In the genomic region with DNA sequence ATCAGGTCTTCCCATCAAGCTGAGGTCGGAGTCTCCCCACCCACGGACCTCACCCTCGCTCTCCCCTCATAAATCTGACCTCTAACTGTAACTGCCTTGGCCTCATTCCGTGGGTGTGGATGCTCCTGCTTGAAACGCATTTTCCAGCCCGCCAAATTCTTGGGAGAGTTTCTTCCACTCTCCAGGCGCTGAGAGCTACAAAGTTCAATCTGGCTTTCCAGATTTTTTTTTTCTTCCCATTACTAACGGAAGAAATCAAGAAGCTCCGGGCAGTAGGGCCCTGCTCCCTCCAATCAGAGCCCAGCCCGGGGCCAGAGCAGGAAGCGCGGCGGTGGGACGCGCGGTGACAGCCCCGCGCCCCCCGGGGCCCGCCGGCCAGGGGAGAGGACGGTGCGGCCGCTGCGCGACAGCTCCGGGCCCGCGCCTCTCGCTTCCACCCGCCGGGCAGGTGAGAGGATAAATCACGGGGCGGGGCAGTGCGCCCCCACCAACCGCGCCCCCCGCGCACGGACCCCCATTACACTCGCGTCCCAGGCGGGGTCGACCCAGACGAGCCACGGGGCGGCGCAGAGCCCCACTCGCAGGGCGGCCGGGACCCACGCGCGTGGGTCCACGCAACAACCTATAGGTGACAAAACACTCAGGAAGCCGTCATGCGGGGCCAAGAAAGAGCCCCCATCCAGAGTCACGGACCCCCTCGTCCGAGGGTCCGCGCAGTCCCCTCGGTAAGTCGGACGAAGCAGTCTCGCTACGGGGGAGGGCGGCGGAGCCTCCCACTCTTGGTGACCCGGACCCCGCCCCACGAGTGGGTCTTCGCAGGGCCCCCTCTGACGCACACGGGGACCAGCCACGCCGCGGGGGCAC, we compare ENCODE assay signal across 7 cellular contexts. TPM values are rescaled to one million over a fixed set of nuclear protein-coding genes. Genes with fewer than 3 reads are reported as not detected.
DNase-seq lines count a peak whose midpoint lies in the region; ATAC-seq and TF ChIP-seq lines count a peak whose summit lies in the region.

No MANE protein-coding gene starts in this region.

- H3K4me3 ChIP-seq in esophagus muscularis mucosa = peak overlapping the region; percentile 94 to 99 (median 98)
- H3K4me3 ChIP-seq in naive thymus-derived CD4-positive, alpha-beta T cell (ENCODE audit: low read length) = peak overlapping the region; percentile 68

- H3K27me3 ChIP-seq in esophagus muscularis mucosa = no peaks in the 10 kb centered on the region
- no peaks in the 10 kb centered on the region for H3K27me3 ChIP-seq in naive thymus-derived CD4-positive, alpha-beta T cell (ENCODE audit: control insufficient read depth in 2 of 2, insufficient read depth in 2 of 2, low read length in 2 of 2)

- peak; percentile 5 for ATAC-seq in HG02852 (IDR thresholded peaks at IDR 0.05; ENCODE audit: unreplicated experiment)
- ATAC-seq in naive thymus-derived CD4-positive, alpha-beta T cell = no peak
- no peak for ATAC-seq in HG02981 (IDR thresholded peaks at IDR 0.05; ENCODE audit: unreplicated experiment)

- H3K4me1 ChIP-seq in esophagus muscularis mucosa = peaks cover 9 to 61% (median 52%) of the 10 kb centered on the region in 4 donors
- peaks cover 10 to 12% of the 10 kb centered on the region in 2 donors for H3K4me1 ChIP-seq in naive thymus-derived CD4-positive, alpha-beta T cell (ENCODE audit: control insufficient read depth in 2 of 2, insufficient read depth in 2 of 2, low read length in 2 of 2)

- H3K9me3 Mint-ChIP-seq in activated CD4-positive, alpha-beta memory T cell treated with anti-CD3 and anti-CD28 coated beads, Interleukin-2, amount 10 ng/mL, durations not matched to agents 7 days and 5 days = no peaks in the 10 kb centered on the region
- peaks cover 0 to 2% (median 0%) of the 10 kb centered on the region in 11 donors for H3K9me3 Mint-ChIP-seq in naive thymus-derived CD4-positive, alpha-beta T cell

- CTCF ChIA-PET in activated CD4-positive, alpha-beta memory T cell treated with anti-CD3 and anti-CD28 coated beads, Interleukin-2, amount 10 ng/mL, durations not matched to agents 7 days and 5 days (lab: Charles Lee) = interaction anchor here (0.7 to 1.1 kb wide), 3 partner anchors 9 to 135 kb away, joined by 3 to 4 read pairs (median 3); no protein-coding TSS in a partner anchor
- CTCF ChIA-PET in naive thymus-derived CD4-positive, alpha-beta T cell (lab: Charles Lee) = interaction anchor here (1.0 to 1.9 kb wide), 9 partner anchors 14 to 134 kb away, joined by 3 to 5 read pairs (median 4); no protein-coding TSS in a partner anchor

- no peak for TF ChIP-seq EP300 in esophagus muscularis mucosa (IDR thresholded peaks at IDR 0.05)

- WGBS in esophagus muscularis mucosa = 2% methylated on average over 17 of the region's 78 CpGs

- peak overlapping the region; percentile 26 for H3K27ac Mint-ChIP-seq in activated CD4-positive, alpha-beta memory T cell treated with anti-CD3 and anti-CD28 coated beads, Interleukin-2, amount 10 ng/mL, durations not matched to agents 7 days and 5 days
- H3K27ac Mint-ChIP-seq in naive thymus-derived CD4-positive, alpha-beta T cell = peak overlapping the region in 6 of 9 donors; percentile 63 to 90 (median 82)

- peak overlapping the region; percentile 73 for H3K4me3 Mint-ChIP-seq in activated CD4-positive, alpha-beta memory T cell treated with anti-CD3 and anti-CD28 coated beads, Interleukin-2, amount 10 ng/mL, durations not matched to agents 7 days and 5 days
- peak overlapping the region; percentile 78 to 95 (median 86) for H3K4me3 Mint-ChIP-seq in naive thymus-derived CD4-positive, alpha-beta T cell

- TF ChIP-seq CTCF in esophagus muscularis mucosa (IDR thresholded peaks at IDR 0.05) = peak in 1 of 3 experiments; percentile 22

- intact Hi-C loops in esophagus muscularis mucosa (cut with DNase I) = loop anchor here (5.0 kb wide), 1 partner anchor 61 kb away; no protein-coding TSS in a partner anchor
- intact Hi-C loops in naive thymus-derived CD4-positive, alpha-beta T cell (cut with micrococcal nuclease) = loop anchor here (1.0 to 5.0 kb wide), 17 partner anchors 8 to 1214 kb away; a partner anchor contains a TSS

- H3K27ac ChIP-seq in esophagus muscularis mucosa (replicated peaks in 1 of 4) = peak overlapping the region; percentile 99
- H3K27ac ChIP-seq in naive thymus-derived CD4-positive, alpha-beta T cell (ENCODE audit: low read depth, low read length) = peak overlapping the region; percentile 78

- H3K36me3 ChIP-seq in esophagus muscularis mucosa = no peaks in the 10 kb centered on the region
- no peaks in the 10 kb centered on the region for H3K36me3 ChIP-seq in naive thymus-derived CD4-positive, alpha-beta T cell (ENCODE audit: control insufficient read depth in 2 of 3, insufficient read depth in 3 of 3, low read length in 3 of 3)

- POLR2A ChIA-PET in activated CD4-positive, alpha-beta memory T cell treated with anti-CD3 and anti-CD28 coated beads, Interleukin-2, amount 10 ng/mL, durations not matched to agents 7 days and 5 days (lab: Charles Lee) = interaction anchor here (0.7 to 3.3 kb wide), 14 partner anchors 9 to 134 kb away, joined by 3 to 16 read pairs (median 4); no protein-coding TSS in a partner anchor
- POLR2A ChIA-PET in naive thymus-derived CD4-positive, alpha-beta T cell (lab: Charles Lee) = interaction anchor here (0.6 to 3.2 kb wide), 16 partner anchors 9 to 871 kb away, joined by 3 to 24 read pairs (median 4); no protein-coding TSS in a partner anchor

- DNase-seq in activated CD4-positive, alpha-beta memory T cell treated with anti-CD3 and anti-CD28 coated beads, Interleukin-2, amount 10 ng/mL, durations not matched to agents 7 days and 5 days = no peak
- DNase-seq in esophagus muscularis mucosa (ENCODE audit: extremely low spot score) (peak; percentile 91), HUDEP-2 (lab: John Stamatoyannopoulos, UW; ENCODE audit: unreplicated experiment in 76 of 76) (no peak), NOMO-1 treated with dmso at 0.1 percent for 144 hours (lab: John Stamatoyannopoulos, UW; ENCODE audit: unreplicated experiment) (no peak)
- DNase-seq in naive thymus-derived CD4-positive, alpha-beta T cell = peak in 1 of 9 donors; percentile 31

- no peak for TF ChIP-seq POLR2A in esophagus muscularis mucosa (IDR thresholded peaks at IDR 0.05; ENCODE audit: low read depth)

- H3K27me3 Mint-ChIP-seq in activated CD4-positive, alpha-beta memory T cell treated with anti-CD3 and anti-CD28 coated beads, Interleukin-2, amount 10 ng/mL, durations not matched to agents 7 days and 5 days = peaks cover 16% of the 10 kb centered on the region
- peaks cover 0 to 30% (median 0%) of the 10 kb centered on the region in 5 donors for H3K27me3 Mint-ChIP-seq in naive thymus-derived CD4-positive, alpha-beta T cell

- H3K4me1 Mint-ChIP-seq in activated CD4-positive, alpha-beta memory T cell treated with anti-CD3 and anti-CD28 coated beads, Interleukin-2, amount 10 ng/mL, durations not matched to agents 7 days and 5 days = peaks cover 13% of the 10 kb centered on the region
- H3K4me1 Mint-ChIP-seq in naive thymus-derived CD4-positive, alpha-beta T cell = peaks cover 19 to 50% (median 41%) of the 10 kb centered on the region in 7 donors

- no peaks in the 10 kb centered on the region for H3K9me3 ChIP-seq in esophagus muscularis mucosa
- H3K9me3 ChIP-seq in naive thymus-derived CD4-positive, alpha-beta T cell (ENCODE audit: control insufficient read depth in 2 of 3, low read length in 3 of 3) = no peaks in the 10 kb centered on the region

- no peaks in the 10 kb centered on the region for H3K36me3 Mint-ChIP-seq in activated CD4-positive, alpha-beta memory T cell treated with anti-CD3 and anti-CD28 coated beads, Interleukin-2, amount 10 ng/mL, durations not matched to agents 7 days and 5 days (ENCODE audit: low read depth)
- H3K36me3 Mint-ChIP-seq in naive thymus-derived CD4-positive, alpha-beta T cell = peaks cover 0 to 3% (median 0%) of the 10 kb centered on the region in 5 donors

RNA-seq across cellular contexts. Expression of a gene that starts 0.9 kb away (rescaled TPM):
- 1 to 10 TPM; 5.9 to 6.5 TPM for total RNA-seq in activated CD4-positive, alpha-beta memory T cell treated with anti-CD3 and anti-CD28 coated beads, Interleukin-2, amount 10 ng/mL, durations not matched to agents 7 days and 5 days
- total RNA-seq in esophagus muscularis mucosa = 10 to 100 TPM; 37.8 to 71.3 (median 50.9) TPM
- 10 to 100 TPM in 3 of 5 experiments, 1 to 10 TPM in 2; 8.6 to 27.2 (median 13.3) TPM for total RNA-seq in naive thymus-derived CD4-positive, alpha-beta T cell
- 1 to 10 TPM; 2.2 to 7.4 TPM for polyA plus RNA-seq in naive thymus-derived CD4-positive, alpha-beta T cell
